In genomic region chr12:56190695-56191155, GRCh38 we compare ENCODE assay signal across 8 cellular contexts. TPM values are rescaled to one million over a fixed set of nuclear protein-coding genes. Genes with fewer than 3 reads are reported as not detected.
DNase-seq lines count a peak whose midpoint lies in the region; ATAC-seq, FAIRE-seq and TF ChIP-seq lines count a peak whose summit lies in the region.

No MANE protein-coding gene starts in this region.

- peaks cover 24% of the 10 kb centered on the region for H3K79me2 ChIP-seq in OCI-LY1 (ENCODE audit: insufficient read depth, low read length)

- intact Hi-C loops in pancreas (cut with DNase I), result loop anchor here in 1 of 3 donors (10.0 kb wide), 1 partner anchor 64 kb away; the partner anchor contains the start of gene ANKRD52

- peak overlapping the region; percentile 100 for H3K4me2 ChIP-seq in OCI-LY1 (ENCODE audit: low read length)

- H3K27me3 ChIP-seq in OCI-LY1 (ENCODE audit: insufficient read depth, low read length) (no peaks in the 10 kb centered on the region), pancreas (no peaks in the 10 kb centered on the region)

- peaks cover 4% of the 10 kb centered on the region; the same call in 1 of the 2 replicates for H3K4me1 ChIP-seq in ES-I3 (ENCODE audit: insufficient read depth, low read length)
- H3K4me1 ChIP-seq in OCI-LY1 (ENCODE audit: insufficient read depth, low read length, severe bottlenecking), result peaks cover 37% of the 10 kb centered on the region
- peaks cover 5 to 12% (median 10%) of the 10 kb centered on the region in 3 donors for H3K4me1 ChIP-seq in pancreas

- peaks cover 4% of the 10 kb centered on the region; the same call in 1 of the 2 replicates for H3K36me3 ChIP-seq in ES-I3 (ENCODE audit: insufficient read depth, low read length)
- peaks cover 18% of the 10 kb centered on the region for H3K36me3 ChIP-seq in OCI-LY1 (ENCODE audit: insufficient read depth, low read length)
- H3K36me3 ChIP-seq in pancreas, result peaks cover 0 to 3% (median 0%) of the 10 kb centered on the region in 3 donors

- TF ChIP-seq CTCF in OCI-LY1 (IDR thresholded peaks at IDR 0.05; ENCODE audit: low read length), result no peak
- no peak for TF ChIP-seq CTCF in epithelial cell of esophagus (IDR thresholded peaks at IDR 0.05; ENCODE audit: insufficient read depth, low read depth, low read length, missing control alignments)
- no peak for TF ChIP-seq CTCF in pancreas (IDR thresholded peaks at IDR 0.05)

- no peak for FAIRE-seq in pancreas (lab: Jason Lieb, UNC)

- 17 to 20% methylated on average over 9 of the region's 9 CpGs for WGBS in pancreas, 2 donors

- H3K9me2 ChIP-seq in OCI-LY1 (ENCODE audit: low read depth, low read length), result no peaks in the 10 kb centered on the region

- H3K4me3 ChIP-seq in OCI-LY1 (ENCODE audit: low read depth, low read length, poor library complexity, severe bottlenecking) (peak overlapping the region; percentile 98), epithelial cell of esophagus (ENCODE audit: low read length) (peak overlapping the region; percentile 87), pancreas (peak overlapping the region in 3 of 4 donors; percentile 29 to 86 (median 71))

- DNase-seq in epithelial cell of esophagus (ENCODE audit: low read depth) (no peak), pancreas (no peak), NCI-H2029 treated with DMSO at 0.1 percent for 48 hours (lab: John Stamatoyannopoulos, UW) (no peak)
- no peak for DNase-seq in stimulated activated naive CD4-positive, alpha-beta T cell (lab: John Stamatoyannopoulos, UW)

- no peak for ATAC-seq in pancreas
- ATAC-seq in GM21723 (IDR thresholded peaks at IDR 0.05; ENCODE audit: unreplicated experiment), result no peak
- no peak for ATAC-seq in GM21786 (IDR thresholded peaks at IDR 0.05; ENCODE audit: unreplicated experiment)

- no peak overlapping the region for H2AFZ ChIP-seq in OCI-LY1 (ENCODE audit: low read length)

- H4K20me1 ChIP-seq in OCI-LY1 (ENCODE audit: insufficient read depth, low read length), result no peaks in the 10 kb centered on the region

- H3K9me3 ChIP-seq in ES-I3 (ENCODE audit: control insufficient read depth, insufficient read depth, low read length) (no peaks in the 10 kb centered on the region), OCI-LY1 (ENCODE audit: low read length) (no peaks in the 10 kb centered on the region), pancreas (no peaks in the 10 kb centered on the region)

- H3K9ac ChIP-seq in ES-I3 (ENCODE audit: low read depth, low read length) (peak overlapping the region; percentile 89), OCI-LY1 (ENCODE audit: low read length) (no peak overlapping the region; the same call in 1 of the 2 replicates)

- H3K27ac ChIP-seq in OCI-LY1 (ENCODE audit: low read depth, low read length, poor library complexity, severe bottlenecking) (peak overlapping the region; percentile 78), pancreas (peak overlapping the region; percentile 79 to 96 (median 90))

- peaks cover 9% of the 10 kb centered on the region; the same call in 1 of the 2 replicates for H3F3A ChIP-seq in OCI-LY1 (ENCODE audit: insufficient read depth, low read length)

RNA-seq across cellular contexts. Expression of gene SMARCC2, which starts 1.4 kb away (rescaled TPM):
- 10 to 100 TPM; 26.3 to 64.5 (median 38.2) TPM for total RNA-seq in pancreas
- polyA plus RNA-seq in pancreas, result 10 to 100 TPM; 33.1 to 42.2 TPM

RNA-seq across cellular contexts. Expression of gene RNF41, which starts 31.0 kb away (rescaled TPM):
- total RNA-seq in pancreas, result 10 to 100 TPM; 11.6 to 21.9 (median 16.7) TPM
- 10 to 100 TPM in 1 of 2 donors, 1 to 10 TPM in 1; 6.8 to 16.2 TPM for polyA plus RNA-seq in pancreas

RNA-seq across cellular contexts. Expression of gene MYL6, which starts 32.6 kb away (rescaled TPM):
- total RNA-seq in pancreas, result 100 to 1,000 TPM; 270 to 669 (median 431) TPM
- polyA plus RNA-seq in pancreas, result 1,000 to 10,000 TPM in 1 of 2 donors, 100 to 1,000 TPM in 1; 887 to 1,217 TPM

RNA-seq across cellular contexts. Expression of gene NABP2, which starts 33.4 kb away (rescaled TPM):
- 10 to 100 TPM; 14.3 to 23.6 (median 18.3) TPM for total RNA-seq in pancreas
- polyA plus RNA-seq in pancreas, result 10 to 100 TPM; 14.1 to 17.9 TPM

RNA-seq across cellular contexts. Expression of gene MYL6B, which starts 38.3 kb away (rescaled TPM):
- 10 to 100 TPM in 5 of 6 donors, 1 to 10 TPM in 1; 6.7 to 18.2 (median 14.7) TPM for total RNA-seq in pancreas
- 10 to 100 TPM; 39.3 to 65.9 TPM for polyA plus RNA-seq in pancreas
